ENCODE assay signal across 7 cellular contexts in genomic region chr3:162971715-162972114, GRCh38.
"Had no signal": no experiment of that assay in that cellular context is flagged by ENCODE, and none has a peak within 500 bp of the region (broad histone marks: within the 10 kb centered on the region; RNA-seq: fewer than 3 reads in every experiment).

No MANE protein-coding gene starts in this region.

- DNase-seq: IMR-90, KBM-7, KG1 had no signal

- H3K4me2 ChIP-seq: KMS-11 had no signal

- H3K9ac ChIP-seq: KMS-11 had no signal

- H3K27ac ChIP-seq: HL-60, KMS-11 had no signal

- H3K4me3 ChIP-seq: K562 had no signal

- FAIRE-seq: HTR-8/SVneo, K562 had no signal

- ATAC-seq: K562 had no signal
